In the genomic region with DNA sequence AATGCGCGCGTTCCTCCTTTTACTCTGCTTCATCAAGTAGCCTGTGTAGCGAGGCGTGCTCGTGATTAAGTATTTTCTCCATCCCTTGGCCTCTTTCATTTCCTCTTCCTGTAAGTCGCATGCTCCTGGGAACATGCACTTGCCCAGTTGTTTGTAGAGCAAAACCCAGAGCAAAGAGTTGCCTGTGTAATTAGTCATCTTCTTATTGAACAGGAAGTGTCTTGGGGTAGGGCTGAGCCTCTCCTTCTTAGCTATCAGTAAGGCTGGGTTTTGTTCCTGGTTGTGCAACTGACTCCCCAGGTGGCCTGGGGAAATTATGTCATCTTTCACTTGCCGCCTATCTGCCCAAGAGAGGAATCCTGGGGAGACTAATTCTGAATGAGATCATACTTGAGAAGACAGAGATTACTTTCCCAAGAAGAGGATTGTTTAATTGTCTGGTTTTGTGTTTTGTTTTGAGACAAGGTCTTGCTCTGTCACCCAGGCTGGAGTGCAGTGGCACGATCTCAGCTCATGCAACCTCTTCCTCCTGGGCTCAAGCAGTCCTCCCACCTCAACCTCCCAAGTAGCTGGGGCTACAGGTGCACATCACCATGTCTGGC, we compare ENCODE assay signal across 8 cellular contexts. TPM values are rescaled to one million over a fixed set of nuclear protein-coding genes. Genes with fewer than 3 reads are reported as not detected.
DNase-seq lines count a peak whose midpoint lies in the region; ATAC-seq and TF ChIP-seq lines count a peak whose summit lies in the region.

No MANE protein-coding gene starts in this region.

- peak overlapping the region; percentile 16 for H3K4me3 Mint-ChIP-seq in activated T-cell treated with anti-CD3 and anti-CD28 coated beads, Interleukin-2, amount 50 U/mL, for 24 hours

- intact Hi-C loops in left ventricle myocardium superior (cut with micrococcal nuclease): no loop called here

- peak; percentile 66 for DNase-seq in activated CD4-positive, alpha-beta T cell treated with anti-CD3 and anti-CD28 coated beads for 48 hours
- no peak for DNase-seq in activated CD4-positive, alpha-beta T cell treated with anti-CD3 and anti-CD28 coated beads, Interleukin-2, amount 50 U/mL, for 1 hour
- peak; percentile 91 for DNase-seq in HCEC 1CT
- peak; percentile 85 for DNase-seq in LNCaP clone FGC (ENCODE audit: low read depth)
- DNase-seq in activated T-cell treated with anti-CD3 and anti-CD28 coated beads, Interleukin-2, amount 50 U/mL, for 24 hours: peak; percentile 38
- no peak for DNase-seq in left ventricle myocardium superior
- peak; percentile 4 to 42 (median 7) for DNase-seq in stimulated activated CD4-positive, alpha-beta T cell treated with anti-CD3 and anti-CD28 coated beads, TNF-alpha, amount 100 ng/mL, for 24 hours (ENCODE audit: low read depth in 3 of 3)
- DNase-seq in NCI-H524 (lab: John Stamatoyannopoulos, UW): no peak

- no peaks in the 10 kb centered on the region for H3K36me3 Mint-ChIP-seq in activated T-cell treated with anti-CD3 and anti-CD28 coated beads, Interleukin-2, amount 50 U/mL, for 24 hours (ENCODE audit: low read depth)

- H3K4me1 Mint-ChIP-seq in activated T-cell treated with anti-CD3 and anti-CD28 coated beads, Interleukin-2, amount 50 U/mL, for 24 hours (ENCODE audit: low read depth): peaks cover 10% of the 10 kb centered on the region

- peak; percentile 98 for ATAC-seq in left ventricle myocardium superior

- no peak overlapping the region for H3K4me3 ChIP-seq in LNCaP clone FGC (ENCODE audit: low read depth, low read length)

- peak overlapping the region; percentile 91 for H3K27ac Mint-ChIP-seq in activated T-cell treated with anti-CD3 and anti-CD28 coated beads, Interleukin-2, amount 50 U/mL, for 24 hours

- TF ChIP-seq CTCF in LNCaP clone FGC (IDR thresholded peaks at IDR 0.05; ENCODE audit: control insufficient read depth, extremely low read depth, insufficient read depth): no peak

- peaks cover under 1% of the 10 kb centered on the region for H3K27me3 Mint-ChIP-seq in activated T-cell treated with anti-CD3 and anti-CD28 coated beads, Interleukin-2, amount 50 U/mL, for 24 hours

- peaks cover 6% of the 10 kb centered on the region for H3K9me3 Mint-ChIP-seq in activated T-cell treated with anti-CD3 and anti-CD28 coated beads, Interleukin-2, amount 50 U/mL, for 24 hours

RNA-seq across cellular contexts. Expression of a gene that starts 14.9 kb away (rescaled TPM):
- 0.10 TPM for total RNA-seq in left ventricle myocardium superior

RNA-seq across cellular contexts. Expression of a gene that starts 38.6 kb away (rescaled TPM):
- total RNA-seq in left ventricle myocardium superior: 9.2 TPM

RNA-seq across cellular contexts. Expression of a gene that starts 48.6 kb away (rescaled TPM):
- 25.1 TPM for total RNA-seq in left ventricle myocardium superior

Comparison
In these comparisons a context has a peak if more than half of its experiments do, and no peak if none do; other contexts are left out.
1. DNase-seq: peak in activated CD4-positive, alpha-beta T cell treated with anti-CD3 and anti-CD28 coated beads for 48 hours (single experiment), HCEC 1CT (single experiment), LNCaP clone FGC (single experiment), activated T-cell treated with anti-CD3 and anti-CD28 coated beads, Interleukin-2, amount 50 U/mL, for 24 hours (single experiment) and stimulated activated CD4-positive, alpha-beta T cell treated with anti-CD3 and anti-CD28 coated beads, TNF-alpha, amount 100 ng/mL, for 24 hours (3 of 3); none in activated CD4-positive, alpha-beta T cell treated with anti-CD3 and anti-CD28 coated beads, Interleukin-2, amount 50 U/mL, for 1 hour (single experiment), left ventricle myocardium superior (single experiment) and NCI-H524 (0 of 2).